In the genomic region with DNA sequence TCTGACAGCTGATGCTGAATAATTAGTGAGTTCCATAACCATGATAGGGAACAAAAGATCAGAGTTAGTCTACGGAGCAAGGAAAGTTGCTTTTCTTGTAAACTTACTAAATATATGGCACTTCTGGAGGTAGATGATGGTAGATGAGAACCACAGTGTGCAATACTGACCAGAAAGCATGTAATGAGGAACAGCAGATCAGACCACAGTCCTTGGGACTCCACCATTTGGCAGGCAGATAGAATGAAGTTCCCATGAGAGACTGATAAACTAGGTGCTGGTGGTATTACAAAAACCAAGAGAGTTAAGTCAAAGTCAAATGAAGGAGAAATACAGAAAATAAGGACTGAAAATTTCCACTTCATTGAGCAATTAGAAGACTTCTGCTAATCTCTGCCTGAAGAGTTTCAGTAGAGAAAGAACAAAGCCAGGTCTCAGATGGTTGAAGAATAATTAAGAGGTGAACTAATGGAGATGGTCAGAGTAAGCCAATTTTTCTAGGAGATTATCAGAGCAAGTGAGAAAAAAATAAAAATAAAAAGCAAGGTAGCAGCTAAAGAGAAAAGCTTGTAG, we compare ENCODE assay signal across 21 cellular contexts. TPM values are rescaled to one million over a fixed set of nuclear protein-coding genes. Genes with fewer than 3 reads are reported as not detected.
DNase-seq lines count a peak whose midpoint lies in the region; ATAC-seq and TF ChIP-seq lines count a peak whose summit lies in the region.
"Had no signal": no experiment of that assay in that cellular context is flagged by ENCODE, and none has a peak within 500 bp of the region (broad histone marks: within the 10 kb centered on the region; RNA-seq: fewer than 3 reads in every experiment).

No MANE protein-coding gene starts in this region.

- no peak for TF ChIP-seq CTCF in WERI-Rb-1 (IDR thresholded peaks at IDR 0.05; ENCODE audit: low read depth, low read length)
- no peak for TF ChIP-seq CTCF in esophagus muscularis mucosa (IDR thresholded peaks at IDR 0.05)
- no peak for TF ChIP-seq CTCF in foreskin fibroblast (IDR thresholded peaks at IDR 0.05; ENCODE audit: low read depth, low read length)

- no peaks in the 10 kb centered on the region for H3K36me3 ChIP-seq in WERI-Rb-1
- no peaks in the 10 kb centered on the region for H3K36me3 ChIP-seq in esophagus muscularis mucosa

- intact Hi-C loops in esophagus muscularis mucosa (cut with DNase I) = no loop called here

- no peaks in the 10 kb centered on the region for H3K4me1 ChIP-seq in esophagus muscularis mucosa

- H3K27ac ChIP-seq in WERI-Rb-1 (peak overlapping the region; percentile 93), esophagus muscularis mucosa (replicated peaks in 1 of 4) (no peak overlapping the region)
- H3K27ac ChIP-seq: 22Rv1, SK-N-MC had no signal

- H3K4me3 ChIP-seq in WERI-Rb-1 (ENCODE audit: low read depth, low read length) (no peak overlapping the region), esophagus muscularis mucosa (no peak overlapping the region), foreskin fibroblast (ENCODE audit: low read depth in 1 of 2, low read length in 2 of 2) (no peak overlapping the region)
- H3K4me3 ChIP-seq: GM23338, SK-N-MC had no signal

- WGBS in esophagus muscularis mucosa = 91% methylated on average over 1 of the region's 1 CpG

- no peak for TF ChIP-seq POLR2A in esophagus muscularis mucosa (IDR thresholded peaks at IDR 0.05; ENCODE audit: low read depth)

- peak; percentile 39 for DNase-seq in SKM-1 treated with dmso at 0.1 percent for 144 hours (lab: John Stamatoyannopoulos, UW; ENCODE audit: unreplicated experiment)
- DNase-seq in SKM-1 (lab: John Stamatoyannopoulos, UW; ENCODE audit: unreplicated experiment) = no peak
- no peak for DNase-seq in WERI-Rb-1
- no peak for DNase-seq in esophagus muscularis mucosa (ENCODE audit: extremely low spot score)
- no peak for DNase-seq in foreskin fibroblast
- no peak for DNase-seq in activated naive CD4-positive, alpha-beta T cell (lab: John Stamatoyannopoulos, UW)
- DNase-seq: CD8-positive, alpha-beta memory T cell; DMS 273 treated with DMSO at 0.1 percent for 48 hours; NCI-H1048; NCI-H1694 treated with DMSO at 0.1 percent for 48 hours; NCI-H446; NCI-H774 had no signal

- H3K27me3 ChIP-seq in WERI-Rb-1 (ENCODE audit: insufficient read depth, low read depth, severe bottlenecking) (no peaks in the 10 kb centered on the region), esophagus muscularis mucosa (peaks cover 0 to 9% (median 0%) of the 10 kb centered on the region in 4 donors)

- TF ChIP-seq EP300 in esophagus muscularis mucosa (IDR thresholded peaks at IDR 0.05) = no peak

- H3K9me3 ChIP-seq in WERI-Rb-1 (ENCODE audit: severe bottlenecking) (no peaks in the 10 kb centered on the region), esophagus muscularis mucosa (no peaks in the 10 kb centered on the region)

- peak; percentile 72 for ATAC-seq in GM21390 (IDR thresholded peaks at IDR 0.05; ENCODE audit: unreplicated experiment)
- peak; percentile 50 for ATAC-seq in HG02981 (IDR thresholded peaks at IDR 0.05; ENCODE audit: unreplicated experiment)
- ATAC-seq: GM23338, Panc1, Right ventricle myocardium inferior had no signal

RNA-seq across cellular contexts. Expression of a gene that starts 10.4 kb away (rescaled TPM):
- total RNA-seq in esophagus muscularis mucosa = under 1 TPM in 2 of 4 donors, not detected in 2; 0.17 to 0.19 TPM
- total RNA-seq: CD8-positive, alpha-beta memory T cell; HT1080; Right ventricle myocardium inferior had no signal

RNA-seq across cellular contexts. Expression of a gene that starts 33.8 kb away (rescaled TPM):
- total RNA-seq in esophagus muscularis mucosa = not detected
- total RNA-seq: CD8-positive, alpha-beta memory T cell; Daoy; GM23338; HT1080; Right ventricle myocardium inferior had no signal
